8 cellular contexts compared by ENCODE assay signal in the genomic region with DNA sequence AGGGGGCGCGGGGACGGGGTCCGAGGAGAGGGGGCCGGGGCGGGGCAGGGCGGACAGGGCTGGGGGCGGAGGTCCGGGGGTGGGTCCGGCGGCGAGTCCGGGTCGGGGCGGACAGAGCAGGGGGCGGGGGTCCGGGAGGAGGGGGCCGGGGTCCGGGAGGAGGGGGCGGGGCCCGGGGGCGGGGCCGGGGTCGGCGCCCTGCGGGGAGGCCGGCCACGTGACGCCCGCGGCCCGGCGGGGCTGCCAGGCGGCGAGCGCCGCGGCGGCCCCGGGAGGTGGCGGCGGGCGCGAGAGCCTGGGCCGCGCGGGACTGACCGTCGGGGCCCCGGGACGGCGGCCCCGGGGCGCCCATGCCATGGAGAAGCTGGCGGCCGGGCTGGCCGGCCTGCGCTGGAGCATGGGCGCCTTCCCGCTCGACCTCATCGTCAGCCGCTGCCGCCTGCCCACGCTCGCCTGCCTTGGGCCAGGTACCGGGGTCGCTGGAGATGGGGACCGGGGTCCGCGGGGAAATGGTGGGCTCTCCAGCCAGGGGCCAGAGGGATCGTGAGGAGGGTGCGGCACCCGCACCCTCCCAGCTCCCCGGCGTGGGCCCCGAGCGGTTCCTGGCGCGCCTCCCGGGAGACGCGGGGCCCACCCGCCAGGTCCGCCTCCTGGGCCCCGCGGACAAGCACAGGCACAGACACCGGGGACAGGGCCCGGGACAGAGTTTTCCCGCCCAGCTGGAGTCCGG. TPM values are rescaled to one million over a fixed set of nuclear protein-coding genes. Genes with fewer than 3 reads are reported as not detected.
DNase-seq lines count a peak whose midpoint lies in the region; TF ChIP-seq lines count a peak whose summit lies in the region.

TSS of gene GAREM2 (plus strand) at position 223 of the 730 bp plus-strand sequence. CDS start at position 356, 133 bp downstream.

- intact Hi-C loops in activated CD4-positive, alpha-beta memory T cell treated with anti-CD3 and anti-CD28 coated beads for 36 hours (cut with micrococcal nuclease), result loop anchor here (5.0 kb wide), 1 partner anchor 294 kb away; no protein-coding TSS in a partner anchor

- no peak within 1 kb of the TSS for H3K27ac Mint-ChIP-seq in activated CD4-positive, alpha-beta memory T cell treated with anti-CD3 and anti-CD28 coated beads for 36 hours

- CTCF ChIA-PET in activated CD4-positive, alpha-beta memory T cell treated with anti-CD3 and anti-CD28 coated beads for 36 hours (lab: Charles Lee), result interaction anchor here (0.6 to 1.5 kb wide), 3 partner anchors 11 to 183 kb away, joined by 3 to 4 read pairs (median 3); no protein-coding TSS in a partner anchor

- peak within 1 kb of the TSS; percentile 85 for H3K4me2 ChIP-seq in smooth muscle cell

- no peaks in the 10 kb centered on the region for H3F3A ChIP-seq in smooth muscle cell (ENCODE audit: low read depth)

- peak; percentile 67 for DNase-seq in NCI-H82 (lab: John Stamatoyannopoulos, UW)
- no peak for DNase-seq in NCI-H82 treated with DMSO at 0.1 percent for 48 hours (lab: John Stamatoyannopoulos, UW; ENCODE audit: unreplicated experiment)
- DNase-seq in activated CD4-positive, alpha-beta memory T cell treated with anti-CD3 and anti-CD28 coated beads for 36 hours, result no peak
- no peak for DNase-seq in right atrium auricular region (ENCODE audit: low spot score)
- no peak for DNase-seq in smooth muscle cell (lab: John Stamatoyannopoulos, UW; ENCODE audit: unreplicated experiment)
- DNase-seq in dermis blood vessel endothelial cell, result no peak
- no peak for DNase-seq in NCI-H1048 (lab: John Stamatoyannopoulos, UW)
- DNase-seq in stimulated activated CD4-positive, alpha-beta T cell treated with anti-CD3 and anti-CD28 coated beads, Interleukin-4, amount 100 ng/mL, for 1 hour, result no peak

- H3K9me3 ChIP-seq in right atrium auricular region, result no peaks in the 10 kb centered on the region
- H3K9me3 ChIP-seq in smooth muscle cell (replicated peaks; ENCODE audit: low read depth), result no peaks in the 10 kb centered on the region

- 0% methylated on average over 1 of the region's 91 CpGs for WGBS in smooth muscle cell (ENCODE audit: low lambda C conversion rate)

- no peaks in the 10 kb centered on the region for H3K79me2 ChIP-seq in smooth muscle cell (ENCODE audit: low read depth)

- H3K27me3 Mint-ChIP-seq in activated CD4-positive, alpha-beta memory T cell treated with anti-CD3 and anti-CD28 coated beads for 36 hours, result peaks cover 27% of the 10 kb centered on the region

- no peak within 1 kb of the TSS for H3K9ac ChIP-seq in smooth muscle cell (ENCODE audit: low read depth)

- H3K27ac ChIP-seq in right atrium auricular region (no peak within 1 kb of the TSS), smooth muscle cell (ENCODE audit: low read depth) (no peak within 1 kb of the TSS)

- H2AFZ ChIP-seq in smooth muscle cell (ENCODE audit: low read depth), result peak within 1 kb of the TSS; percentile 18

- H3K4me3 ChIP-seq in right atrium auricular region, result peak within 1 kb of the TSS; percentile 34 to 58
- peak within 1 kb of the TSS; percentile 51 for H3K4me3 ChIP-seq in smooth muscle cell

- TF ChIP-seq CTCF in right atrium auricular region (IDR thresholded peaks at IDR 0.05) (no peak), smooth muscle cell (IDR thresholded peaks at IDR 0.05; ENCODE audit: borderline replicate concordance, insufficient read depth, poor library complexity, severe bottlenecking) (no peak)

- peaks cover 7% of the 10 kb centered on the region for H3K4me1 Mint-ChIP-seq in activated CD4-positive, alpha-beta memory T cell treated with anti-CD3 and anti-CD28 coated beads for 36 hours (ENCODE audit: low read depth)

- no peaks in the 10 kb centered on the region for H3K36me3 ChIP-seq in right atrium auricular region
- no peaks in the 10 kb centered on the region for H3K36me3 ChIP-seq in smooth muscle cell (ENCODE audit: low read depth)

- peak within 1 kb of the TSS; percentile 75 for H3K4me3 Mint-ChIP-seq in activated CD4-positive, alpha-beta memory T cell treated with anti-CD3 and anti-CD28 coated beads for 36 hours

- H3K27me3 ChIP-seq in right atrium auricular region (peaks cover 3 to 15% of the 10 kb centered on the region in 2 donors), smooth muscle cell (ENCODE audit: low read depth) (peaks cover 28% of the 10 kb centered on the region)

- H3K9me3 Mint-ChIP-seq in activated CD4-positive, alpha-beta memory T cell treated with anti-CD3 and anti-CD28 coated beads for 36 hours, result no peaks in the 10 kb centered on the region

- no peaks in the 10 kb centered on the region for H4K20me1 ChIP-seq in smooth muscle cell (ENCODE audit: low read depth)

- POLR2A ChIA-PET in activated CD4-positive, alpha-beta memory T cell treated with anti-CD3 and anti-CD28 coated beads for 36 hours (lab: Charles Lee), result interaction anchor here (1.0 kb wide), 2 partner anchors 10 to 72 kb away, joined by 3 to 5 read pairs; partner anchors contain the start of genes HADHA and HADHB

- H3K36me3 Mint-ChIP-seq in activated CD4-positive, alpha-beta memory T cell treated with anti-CD3 and anti-CD28 coated beads for 36 hours, result peaks cover 1% of the 10 kb centered on the region

- H3K4me1 ChIP-seq in right atrium auricular region, result peaks cover 3 to 16% of the 10 kb centered on the region in 2 donors
- H3K4me1 ChIP-seq in smooth muscle cell (ENCODE audit: low read depth), result no peaks in the 10 kb centered on the region

RNA-seq across cellular contexts. Expression of gene GAREM2, which starts in this region (rescaled TPM):
- total RNA-seq in activated CD4-positive, alpha-beta memory T cell treated with anti-CD3 and anti-CD28 coated beads for 36 hours, result 1 to 10 TPM; 1.4 to 2.8 TPM
- total RNA-seq in right atrium auricular region (10 to 100 TPM in 1 of 2 donors, 1 to 10 TPM in 1; 3.0 to 48.4 TPM), smooth muscle cell (2.6 and 2.9 TPM in 2 replicates), dermis blood vessel endothelial cell (0.37 and 0.68 TPM in 2 replicates)
- 12.2 and 16.2 TPM in 2 replicates for polyA plus RNA-seq in smooth muscle cell
